19 cellular contexts compared by ENCODE assay signal in genomic region chr13:112179421-112179820, GRCh38.
"Had no signal": no experiment of that assay in that cellular context is flagged by ENCODE, and none has a peak within 500 bp of the region (broad histone marks: within the 10 kb centered on the region; RNA-seq: fewer than 3 reads in every experiment).

No MANE protein-coding gene starts in this region.

- H3K36me3 ChIP-seq: colonic mucosa, esophagus muscularis mucosa, gastroesophageal sphincter, heart left ventricle, left ventricle myocardium inferior, lower lobe of right lung had no signal

- H3K4me2 ChIP-seq: hepatocyte had no signal

- DNase-seq: colonic mucosa; cortex of kidney; effector CD8-positive, alpha-beta T cell; effector memory CD8-positive, alpha-beta T cell; foreskin keratinocyte; hypothalamus; kidney; kidney glomerular epithelial cell; left colon; left ventricle myocardium inferior; lower lobe of right lung; mesenchymal stem cell; midbrain had no signal

- ATAC-seq: effector memory CD8-positive, alpha-beta T cell; foreskin keratinocyte; gastroesophageal sphincter; heart left ventricle; left colon; left lobe of liver; lower lobe of right lung had no signal

- H3K9me3 ChIP-seq: colonic mucosa, lower lobe of right lung had no signal

- H3K79me2 ChIP-seq: hepatocyte had no signal

- H3K27ac ChIP-seq: colonic mucosa, esophagus muscularis mucosa, foreskin keratinocyte, gastroesophageal sphincter, heart left ventricle, hepatocyte, left ventricle myocardium inferior, lower lobe of right lung had no signal

- H3K27me3 Mint-ChIP-seq: dendritic cell treated with granulocyte-macrophage colony-stimulating factor and Interleukin-4, amounts not matched to agents 40 ng/mL and 50 ng/mL, for 4 days had no signal

- H3K4me3 ChIP-seq: colonic mucosa, esophagus muscularis mucosa, gastroesophageal sphincter, heart left ventricle, hepatocyte, left ventricle myocardium inferior, lower lobe of right lung had no signal

- H2AFZ ChIP-seq: hepatocyte had no signal

- H3K4me3 Mint-ChIP-seq: dendritic cell treated with granulocyte-macrophage colony-stimulating factor and Interleukin-4, amounts not matched to agents 40 ng/mL and 50 ng/mL, for 4 days; effector memory CD8-positive, alpha-beta T cell had no signal

- H3K27ac Mint-ChIP-seq: dendritic cell treated with granulocyte-macrophage colony-stimulating factor and Interleukin-4, amounts not matched to agents 40 ng/mL and 50 ng/mL, for 4 days; effector memory CD8-positive, alpha-beta T cell had no signal

- H3K4me1 ChIP-seq: colonic mucosa, foreskin keratinocyte, gastroesophageal sphincter, lower lobe of right lung had no signal

- H3K27me3 ChIP-seq: colonic mucosa, foreskin keratinocyte, hepatocyte had no signal
